ENCODE assay signal across 32 cellular contexts in genomic region chr3:121418182-121418581, GRCh38.
"Had no signal": no experiment of that assay in that cellular context is flagged by ENCODE, and none has a peak within 500 bp of the region (broad histone marks: within the 10 kb centered on the region; RNA-seq: fewer than 3 reads in every experiment).

No MANE protein-coding gene starts in this region.

- FAIRE-seq: colon, endometrium, endothelial cell of umbilical vein had no signal

- DNase-seq: activated B cell treated with CpG ODN at 0.5 μM for 24 hours; activated CD4-positive, alpha-beta T cell treated with anti-CD3 and anti-CD28 coated beads for 48 hours; activated CD4-positive, alpha-beta T cell treated with anti-CD3 and anti-CD28 coated beads, Interleukin-2, amount 50 U/mL, for 1 hour; activated CD4-positive, alpha-beta T cell treated with anti-CD3 and anti-CD28 coated beads, Interleukin-2, amount 50 U/mL, for 48 hours; activated CD8-positive, alpha-beta memory T cell treated with anti-CD3 and anti-CD28 coated beads for 24 hours; activated CD8-positive, alpha-beta T cell treated with anti-CD3 and anti-CD28 coated beads for 36 hours; activated effector memory CD4-positive, alpha-beta T cell treated with Interleukin-2 at 50 U/mL for 16 hours; activated gamma-delta T cell treated with Interleukin-2 at 50 U/mL for 16 hours; activated naive CD4-positive, alpha-beta T cell treated with anti-CD3 and anti-CD28 coated beads for 36 hours; activated naive CD8-positive, alpha-beta T cell treated with anti-CD3 and anti-CD28 coated beads for 36 hours; activated naive CD8-positive, alpha-beta T cell treated with anti-CD3 and anti-CD28 coated beads, Interleukin-2, amount 50 U/mL, for 24 hours; activated T-cell treated with anti-CD3 and anti-CD28 coated beads, Interleukin-2, amount 50 U/mL, for 4 hours; adrenal gland; amygdala; aorta; body of pancreas; caudate nucleus; cortex of kidney; dermis blood vessel endothelial cell; effector CD8-positive, alpha-beta T cell; esophagus squamous epithelium; foreskin melanocyte; heart right ventricle; T1000; WERI-Rb-1 had no signal

- H3K9me3 ChIP-seq: adrenal gland, body of pancreas, esophagus squamous epithelium, gastroesophageal sphincter, heart right ventricle had no signal

- H3K27me3 ChIP-seq: adrenal gland, body of pancreas, esophagus squamous epithelium, gastroesophageal sphincter, heart right ventricle had no signal

- H3K4me1 ChIP-seq: adrenal gland, body of pancreas, esophagus squamous epithelium, gastroesophageal sphincter, heart right ventricle had no signal

- H3K4me3 ChIP-seq: adrenal gland, body of pancreas, esophagus squamous epithelium, gastroesophageal sphincter, heart right ventricle had no signal

- ATAC-seq: activated CD4-positive, CD25-positive, alpha-beta regulatory T cell treated with anti-CD3 and anti-CD28 coated beads, Interleukin-2, amount 50 U/mL, for 24 hours; activated CD8-positive, alpha-beta T cell treated with anti-CD3 and anti-CD28 coated beads for 36 hours; activated naive CD8-positive, alpha-beta T cell treated with anti-CD3 and anti-CD28 coated beads, Interleukin-2, amount 50 U/mL, for 24 hours; activated T-cell treated with anti-CD3 and anti-CD28 coated beads, Interleukin-2, amount 50 U/mL, for 4 hours; activated T-helper 17 cell treated with anti-CD3 and anti-CD28 coated beads, Interleukin-2, amount 50 U/mL, for 72 hours; body of pancreas; gastroesophageal sphincter; heart right ventricle had no signal

- H3K27ac ChIP-seq: adrenal gland, body of pancreas, epithelial cell of prostate, esophagus squamous epithelium, gastroesophageal sphincter, heart right ventricle, WERI-Rb-1 had no signal

- H3K36me3 ChIP-seq: adrenal gland, esophagus squamous epithelium, gastroesophageal sphincter, heart right ventricle, WERI-Rb-1 had no signal
